In the genomic region with DNA sequence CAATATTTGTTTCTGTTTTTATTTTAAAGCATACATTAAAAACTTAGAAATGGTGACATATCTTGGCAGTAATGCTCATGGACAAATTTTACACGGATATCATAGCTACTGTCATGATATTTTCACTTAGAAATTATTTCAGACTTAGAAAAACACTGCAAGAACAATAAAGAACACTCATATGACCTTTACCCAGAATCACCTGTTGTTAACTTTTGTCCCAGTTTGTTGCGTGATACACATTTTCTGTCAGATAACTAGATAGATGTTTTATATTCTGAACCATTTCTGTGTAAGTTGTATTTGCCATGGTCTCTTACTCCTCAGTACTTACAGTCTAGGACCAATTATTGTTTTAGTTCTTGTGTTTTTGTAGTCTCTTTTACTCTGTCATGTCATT, we compare ENCODE assay signal across 20 cellular contexts. TPM values are rescaled to one million over a fixed set of nuclear protein-coding genes. Genes with fewer than 3 reads are reported as not detected.
DNase-seq lines count a peak whose midpoint lies in the region; ATAC-seq, FAIRE-seq and TF ChIP-seq lines count a peak whose summit lies in the region.
"Had no signal": no experiment of that assay in that cellular context is flagged by ENCODE, and none has a peak within 500 bp of the region (broad histone marks: within the 10 kb centered on the region; RNA-seq: fewer than 3 reads in every experiment).

No MANE protein-coding gene starts in this region.

- ATAC-seq in activated naive CD8-positive, alpha-beta T cell treated with anti-CD3 and anti-CD28 coated beads, Interleukin-2, amount 50 U/mL, for 24 hours: no peak
- ATAC-seq in T-helper 17 cell: no peak
- ATAC-seq: HCT116 had no signal

- H2BK120ac ChIP-seq in trophoblast cell (ENCODE audit: insufficient read depth, low read length, poor library complexity): no peak overlapping the region

- no peak overlapping the region for H3K4me3 Mint-ChIP-seq in activated naive CD8-positive, alpha-beta T cell treated with anti-CD3 and anti-CD28 coated beads, Interleukin-2, amount 50 U/mL, for 24 hours
- H3K4me3 Mint-ChIP-seq in activated naive CD8-positive, alpha-beta T cell treated with anti-CD3 and anti-CD28 coated beads for 36 hours: no peak overlapping the region
- no peak overlapping the region for H3K4me3 Mint-ChIP-seq in T-helper 17 cell
- H3K4me3 Mint-ChIP-seq in neural crest cell: no peak overlapping the region

- no peak overlapping the region for H3K18ac ChIP-seq in trophoblast cell (ENCODE audit: low read length)

- CTCF ChIA-PET in endothelial cell of umbilical vein (lab: Charles Lee): no interaction called here

- H3K4me2 ChIP-seq in endothelial cell of umbilical vein (ENCODE audit: insufficient read depth, low read length) (peak overlapping the region; percentile 2), trophoblast cell (ENCODE audit: low read length) (no peak overlapping the region)
- H3K4me2 ChIP-seq: KMS-11 had no signal

- H4K91ac ChIP-seq in trophoblast cell (ENCODE audit: low read depth, low read length): no peak overlapping the region

- H2BK5ac ChIP-seq in trophoblast cell (ENCODE audit: low read depth, low read length, poor library complexity): no peak overlapping the region

- H3K4me1 ChIP-seq in endothelial cell of umbilical vein (ENCODE audit: control insufficient read depth, extremely low read depth, insufficient read depth, low read length): peaks cover 39% of the 10 kb centered on the region
- no peaks in the 10 kb centered on the region for H3K4me1 ChIP-seq in trophoblast cell (ENCODE audit: control insufficient read depth in 1 of 2, insufficient read depth in 2 of 2, low read length in 2 of 2)
- H3K4me1 ChIP-seq in adrenal gland (replicated peaks in 1 of 2): peaks cover 0 to 4% of the 10 kb centered on the region in 2 donors
- H3K4me1 ChIP-seq: Peyer's patch had no signal

- no peaks in the 10 kb centered on the region for H3K79me1 ChIP-seq in trophoblast cell (ENCODE audit: low read length)

- peaks cover 28% of the 10 kb centered on the region for H3K4me1 Mint-ChIP-seq in activated naive CD8-positive, alpha-beta T cell treated with anti-CD3 and anti-CD28 coated beads, Interleukin-2, amount 50 U/mL, for 24 hours
- H3K4me1 Mint-ChIP-seq in activated naive CD8-positive, alpha-beta T cell treated with anti-CD3 and anti-CD28 coated beads for 36 hours: peaks cover 24% of the 10 kb centered on the region
- H3K4me1 Mint-ChIP-seq in T-helper 17 cell (peaks cover 14% of the 10 kb centered on the region), neural crest cell (peaks cover 11% of the 10 kb centered on the region)

- H3K9me1 ChIP-seq in endothelial cell of umbilical vein (replicated peaks; ENCODE audit: control insufficient read depth, extremely low read depth, insufficient read depth, low read length): no peaks in the 10 kb centered on the region

- no peak overlapping the region for H3K9ac ChIP-seq in endothelial cell of umbilical vein (replicated peaks; ENCODE audit: extremely low read depth, insufficient read depth, low read length)
- H3K9ac ChIP-seq in trophoblast cell (ENCODE audit: low read length): no peak overlapping the region
- H3K9ac ChIP-seq: KMS-11 had no signal

- H3K27me3 ChIP-seq in endothelial cell of umbilical vein (ENCODE audit: control insufficient read depth in 2 of 2, insufficient read depth in 2 of 2, low read length in 2 of 2) (no peaks in the 10 kb centered on the region), trophoblast cell (ENCODE audit: insufficient read depth, low read length) (no peaks in the 10 kb centered on the region), adrenal gland (no peaks in the 10 kb centered on the region)
- H3K27me3 ChIP-seq: Peyer's patch had no signal

- no peaks in the 10 kb centered on the region for H3K9me3 ChIP-seq in T-helper 17 cell (ENCODE audit: control insufficient read depth, low read length, poor library complexity, severe bottlenecking)
- no peaks in the 10 kb centered on the region for H3K9me3 ChIP-seq in endothelial cell of umbilical vein (replicated peaks; ENCODE audit: control insufficient read depth, insufficient read depth, low read length)
- no peaks in the 10 kb centered on the region for H3K9me3 ChIP-seq in trophoblast cell (ENCODE audit: insufficient read depth, low read depth, low read length)
- no peaks in the 10 kb centered on the region for H3K9me3 ChIP-seq in adrenal gland (replicated peaks in 1 of 3)
- H3K9me3 ChIP-seq: Peyer's patch had no signal

- no peaks in the 10 kb centered on the region for H4K20me1 ChIP-seq in endothelial cell of umbilical vein (replicated peaks; ENCODE audit: control insufficient read depth, extremely low read depth, insufficient read depth, low read length)

- no peak overlapping the region for H3K27ac ChIP-seq in endothelial cell of umbilical vein (ENCODE audit: insufficient read depth, low read depth, low read length)
- no peak overlapping the region for H3K27ac ChIP-seq in trophoblast cell (ENCODE audit: low read depth, low read length)
- H3K27ac ChIP-seq in adrenal gland: no peak overlapping the region
- H3K27ac ChIP-seq: KMS-11, Peyer's patch had no signal

- no peak overlapping the region for H2AK5ac ChIP-seq in trophoblast cell (ENCODE audit: low read length)

- TF ChIP-seq CTCF in endothelial cell of umbilical vein (IDR thresholded peaks at IDR 0.05; ENCODE audit: extremely low read depth in 1 of 2, insufficient read depth in 1 of 2, low read depth in 1 of 2, low read length in 2 of 2): no peak
- no peak for TF ChIP-seq CTCF in neural crest cell (conservative IDR thresholded peaks at IDR 0.05)
- TF ChIP-seq CTCF in adrenal gland (IDR thresholded peaks at IDR 0.05): no peak

- FAIRE-seq in endothelial cell of umbilical vein (lab: Jason Lieb, UNC): no peak
- FAIRE-seq: A204.1, G401.6 had no signal

- H3K36me3 ChIP-seq in endothelial cell of umbilical vein (ENCODE audit: control insufficient read depth in 2 of 2, extremely low read depth in 1 of 2, insufficient read depth in 2 of 2, low read length in 2 of 2): no peaks in the 10 kb centered on the region
- peaks cover 0 to 2% of the 10 kb centered on the region in 2 experiments for H3K36me3 ChIP-seq in trophoblast cell (ENCODE audit: control insufficient read depth in 1 of 2, insufficient read depth in 2 of 2, low read length in 2 of 2)
- no peaks in the 10 kb centered on the region for H3K36me3 ChIP-seq in adrenal gland (replicated peaks in 1 of 2)
- H3K36me3 ChIP-seq: Peyer's patch had no signal

- H3K79me2 ChIP-seq in endothelial cell of umbilical vein (ENCODE audit: control insufficient read depth, insufficient read depth, low read length) (peaks cover 17% of the 10 kb centered on the region), trophoblast cell (ENCODE audit: control insufficient read depth, insufficient read depth, low read length, poor library complexity) (no peaks in the 10 kb centered on the region)

- no peak for TF ChIP-seq POLR2A in endothelial cell of umbilical vein (IDR thresholded peaks at IDR 0.05; ENCODE audit: low read depth, low read length)
- no peak for TF ChIP-seq POLR2A in adrenal gland (IDR thresholded peaks at IDR 0.05)

- H3K4me3 ChIP-seq in endothelial cell of umbilical vein (replicated peaks in 1 of 3; ENCODE audit: insufficient read depth in 1 of 3, low read depth in 1 of 3, low read length in 3 of 3) (no peak overlapping the region), trophoblast cell (ENCODE audit: low read depth, low read length) (no peak overlapping the region), adrenal gland (no peak overlapping the region)
- H3K4me3 ChIP-seq: Peyer's patch had no signal

- BruUV-seq in endothelial cell of umbilical vein (replicated peaks; lab: Mats Ljungman, UMichigan): no TSS peak

- WGBS in trophoblast cell (ENCODE audit: extremely low coverage, insufficient coverage, insufficient read length): no CpG with 5 or more reads among the region's 2 CpGs
- WGBS in adrenal gland, 4 donors: 61 to 74% (median 68%) methylated on average over 2 of the region's 2 CpGs

- H3K36me3 Mint-ChIP-seq in activated naive CD8-positive, alpha-beta T cell treated with anti-CD3 and anti-CD28 coated beads, Interleukin-2, amount 50 U/mL, for 24 hours (ENCODE audit: low read depth): peaks cover 22% of the 10 kb centered on the region
- H3K36me3 Mint-ChIP-seq in activated naive CD8-positive, alpha-beta T cell treated with anti-CD3 and anti-CD28 coated beads for 36 hours: peaks cover 13% of the 10 kb centered on the region
- H3K36me3 Mint-ChIP-seq in T-helper 17 cell (ENCODE audit: low read depth) (peaks cover 3% of the 10 kb centered on the region), neural crest cell (ENCODE audit: low read depth) (peaks cover 3% of the 10 kb centered on the region)

- no peak for DNase-seq in activated naive CD8-positive, alpha-beta T cell treated with anti-CD3 and anti-CD28 coated beads, Interleukin-2, amount 50 U/mL, for 24 hours
- no peak for DNase-seq in activated naive CD8-positive, alpha-beta T cell treated with anti-CD3 and anti-CD28 coated beads for 36 hours
- no peak for DNase-seq in T-helper 17 cell
- peak; percentile 48 for DNase-seq in endothelial cell of umbilical vein (ENCODE audit: low read depth, low spot score)
- DNase-seq in neural crest cell (ENCODE audit: low read depth, low spot score): no peak
- no peak for DNase-seq in trophoblast cell
- DNase-seq in stimulated activated CD4-positive, alpha-beta T cell treated with anti-CD3 and anti-CD28 coated beads, Interleukin-4, amount 100 ng/mL, for 4 hours: no peak
- DNase-seq in adrenal gland: no peak
- DNase-seq: GOT3, IMR-90, NCI-H1105 treated with DMSO at 0.1 percent for 48 hours, NCI-H2029 treated with DMSO at 0.1 percent for 48 hours, NCI-H2171, NCI-H345, NCI-H524 treated with DMSO at 0.1 percent for 48 hours, Peyer's patch had no signal

- POLR2A ChIA-PET in endothelial cell of umbilical vein (lab: Charles Lee): no interaction called here

- no peaks in the 10 kb centered on the region for H3K9me3 Mint-ChIP-seq in activated naive CD8-positive, alpha-beta T cell treated with anti-CD3 and anti-CD28 coated beads, Interleukin-2, amount 50 U/mL, for 24 hours
- H3K9me3 Mint-ChIP-seq in activated naive CD8-positive, alpha-beta T cell treated with anti-CD3 and anti-CD28 coated beads for 36 hours: no peaks in the 10 kb centered on the region
- no peaks in the 10 kb centered on the region for H3K9me3 Mint-ChIP-seq in neural crest cell

- H4K8ac ChIP-seq in trophoblast cell (ENCODE audit: low read depth, low read length): no peak overlapping the region

- no peak overlapping the region for H3K14ac ChIP-seq in trophoblast cell (ENCODE audit: low read length)

- no peak overlapping the region for H3K23ac ChIP-seq in trophoblast cell (ENCODE audit: low read length)

- no peak overlapping the region for H2AFZ ChIP-seq in endothelial cell of umbilical vein (ENCODE audit: low read depth, low read length)
- H2AFZ ChIP-seq in trophoblast cell (ENCODE audit: insufficient read depth, low read length, poor library complexity): no peak overlapping the region

- H3K27me3 Mint-ChIP-seq in activated naive CD8-positive, alpha-beta T cell treated with anti-CD3 and anti-CD28 coated beads, Interleukin-2, amount 50 U/mL, for 24 hours: no peaks in the 10 kb centered on the region
- no peaks in the 10 kb centered on the region for H3K27me3 Mint-ChIP-seq in activated naive CD8-positive, alpha-beta T cell treated with anti-CD3 and anti-CD28 coated beads for 36 hours
- H3K27me3 Mint-ChIP-seq in T-helper 17 cell: no peaks in the 10 kb centered on the region
- no peaks in the 10 kb centered on the region for H3K27me3 Mint-ChIP-seq in neural crest cell (ENCODE audit: low read depth)

- dilution Hi-C loops in endothelial cell of umbilical vein (cut with MboI; ENCODE audit: extremely low pct_ligation_motif_present, low sequenced_read_pairs): no loop called here

- no peak overlapping the region for H3K4ac ChIP-seq in trophoblast cell (ENCODE audit: low read depth, low read length)

- H4K12ac ChIP-seq in trophoblast cell (ENCODE audit: low read depth, low read length): no peak overlapping the region

- intact Hi-C loops in endothelial cell of umbilical vein (cut with micrococcal nuclease): loop anchor here (2.0 to 5.0 kb wide), 3 partner anchors 36 to 268 kb away; a partner anchor contains a TSS
- intact Hi-C loops in adrenal gland (cut with DNase I): no loop called here

- H3K27ac Mint-ChIP-seq in activated naive CD8-positive, alpha-beta T cell treated with anti-CD3 and anti-CD28 coated beads, Interleukin-2, amount 50 U/mL, for 24 hours: peak overlapping the region; percentile 24
- H3K27ac Mint-ChIP-seq in activated naive CD8-positive, alpha-beta T cell treated with anti-CD3 and anti-CD28 coated beads for 36 hours: no peak overlapping the region
- H3K27ac Mint-ChIP-seq in T-helper 17 cell (peak overlapping the region; percentile 2), neural crest cell (ENCODE audit: unreplicated experiment) (peak overlapping the region; percentile 1)

- H2BK12ac ChIP-seq in trophoblast cell (ENCODE audit: low read length): no peak overlapping the region

RNA-seq across cellular contexts. Expression of a gene that starts 3.6 kb away (rescaled TPM):
- total RNA-seq in activated naive CD8-positive, alpha-beta T cell treated with anti-CD3 and anti-CD28 coated beads for 36 hours: under 1 TPM; 0.34 to 0.43 TPM
- total RNA-seq in T-helper 17 cell (1 to 10 TPM; 5.8 to 6.1 TPM), endothelial cell of umbilical vein (24.5 and 26.5 TPM in 2 replicates), neural crest cell (0.19 and 0.34 TPM in 2 replicates), adrenal gland (1 to 10 TPM in 6 of 8 donors, under 1 TPM in 1, not detected in 1; 0.72 to 7.6 (median 3.0) TPM)
- polyA plus RNA-seq in endothelial cell of umbilical vein (28.8 and 32.6 TPM in 2 replicates), adrenal gland (1 to 10 TPM; 1.5 to 8.2 (median 4.3) TPM)
- 34.3 and 42.2 TPM in 2 replicates for polyA plus RNA-seq in endothelial cell of umbilical vein (2011; cell fraction: cytosol; rRNA removed)
- polyA plus RNA-seq in endothelial cell of umbilical vein (2011; cell fraction: nucleus; rRNA removed): 50.6 and 56.2 TPM in 2 replicates
- polyA plus RNA-seq in endothelial cell of umbilical vein (2012): 23.2 and 31.6 TPM in 2 replicates
- polyA minus RNA-seq in endothelial cell of umbilical vein: 22.6 and 30.1 TPM in 2 replicates
- not detected for polyA minus RNA-seq in endothelial cell of umbilical vein (2011; cell fraction: cytosol; rRNA and poly(A)+ RNA removed)
- polyA minus RNA-seq in endothelial cell of umbilical vein (2011; cell fraction: nucleus; rRNA and poly(A)+ RNA removed): 57.5 and 74.3 TPM in 2 replicates
- 0.03 and 0.08 TPM in 2 replicates for polyA plus RNA-seq in trophoblast cell (2013)
